ENCODE assay signal across 1 cellular context in genomic region chr12:58925111-58925732, GRCh38.
TF ChIP-seq lines count a peak whose summit lies in the region.

No MANE protein-coding gene starts in this region.

TF ChIP-seq in K562, 482 proteins besides CTCF, POLR2A, EP300 and RAD21:
- TF ChIP-seq JUND (IDR thresholded peaks at IDR 0.05; ENCODE audit: borderline replicate concordance, low read depth, low read length) (no peak), JUND (tag; IDR thresholded peaks at IDR 0.05; ENCODE audit: borderline replicate concordance, low read depth, low read length) (peak; percentile 19; the same call in 1 of the 3 replicates), BDP1 (IDR thresholded peaks at IDR 0.05; ENCODE audit: insufficient read depth, insufficient read length) (no peak), MAFK (IDR thresholded peaks at IDR 0.05; ENCODE audit: low read length) (no peak), PCBP2 (IDR thresholded peaks at IDR 0.05; ENCODE audit: low read depth, low read length, poor library complexity, severe bottlenecking) (no peak), ZNF140 (CRISPR knock-in tag; IDR thresholded peaks at IDR 0.05) (no peak), ZNF592 (IDR thresholded peaks at IDR 0.05) (no peak), SETDB1 (IDR thresholded peaks at IDR 0.05; ENCODE audit: low read length) (no peak), PHF20 (IDR thresholded peaks at IDR 0.05; ENCODE audit: partially characterized antibody) (no peak), STAT5A (IDR thresholded peaks at IDR 0.05; ENCODE audit: borderline replicate concordance, low read length) (no peak), POU5F1 (IDR thresholded peaks at IDR 0.05; ENCODE audit: borderline replicate concordance, low read depth, low read length, partially characterized antibody) (no peak), CREM (IDR thresholded peaks at IDR 0.05; ENCODE audit: low read depth) (no peak), UBTF (IDR thresholded peaks at IDR 0.05; ENCODE audit: borderline replicate concordance in 1 of 2, low read depth in 2 of 2, low read length in 2 of 2) (no peak), ZFP30 (CRISPR knock-in tag; IDR thresholded peaks at IDR 0.05; ENCODE audit: borderline replicate concordance) (no peak), ZNF311 (CRISPR knock-in tag; IDR thresholded peaks at IDR 0.05) (no peak), CBFA2T3 (IDR thresholded peaks at IDR 0.05) (peak; percentile 35; the same call in 1 of the 2 replicates), ZNF274 (IDR thresholded peaks at IDR 0.05; ENCODE audit: borderline replicate concordance, low read depth, low read length) (no peak)
